12 cellular contexts compared by ENCODE assay signal in the genomic region with DNA sequence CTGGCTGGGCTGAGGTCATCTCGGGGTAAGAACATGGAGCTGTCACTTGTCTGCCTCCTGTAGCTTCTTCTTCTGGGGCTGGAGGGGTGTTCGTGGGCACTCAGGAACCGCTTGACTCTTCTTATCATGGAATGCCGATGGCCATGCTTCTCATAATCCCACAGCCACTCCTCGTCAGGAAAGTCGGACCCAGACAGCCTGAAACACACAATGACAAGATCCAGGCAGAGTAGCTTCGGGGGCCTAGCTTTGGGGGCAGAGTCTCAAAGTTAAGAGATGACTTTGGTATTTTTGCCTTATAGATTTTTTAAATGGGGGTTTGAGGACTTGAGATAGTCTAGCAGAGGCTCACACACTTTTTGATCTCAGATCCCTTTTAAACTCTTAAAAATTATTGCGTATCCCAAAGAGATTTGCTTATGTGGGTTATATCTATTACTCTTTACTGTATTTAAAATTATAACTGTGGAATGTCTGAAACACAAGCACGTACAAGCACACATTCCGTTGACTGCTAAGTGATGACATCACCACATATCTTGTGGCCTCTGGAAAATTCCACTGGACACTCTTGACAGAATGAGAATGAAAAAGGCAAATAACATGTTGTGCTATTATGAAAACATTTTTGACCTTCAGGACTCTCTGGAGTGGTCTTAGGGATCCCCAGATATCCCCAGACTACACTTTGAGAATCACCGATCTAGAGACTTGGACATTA. TPM values are rescaled to one million over a fixed set of nuclear protein-coding genes. Genes with fewer than 3 reads are reported as not detected.
DNase-seq lines count a peak whose midpoint lies in the region; ATAC-seq and TF ChIP-seq lines count a peak whose summit lies in the region.
"Had no signal": no experiment of that assay in that cellular context is flagged by ENCODE, and none has a peak within 500 bp of the region (broad histone marks: within the 10 kb centered on the region; RNA-seq: fewer than 3 reads in every experiment).

No MANE protein-coding gene starts in this region.

- H3K9me3 ChIP-seq in RWPE2 (ENCODE audit: severe bottlenecking) (no peaks in the 10 kb centered on the region), osteoblast (ENCODE audit: low read depth, low read length) (no peaks in the 10 kb centered on the region)
- H3K9me3 ChIP-seq: prostate gland had no signal

- peaks cover 26% of the 10 kb centered on the region for H3K4me1 ChIP-seq in RWPE2 (ENCODE audit: insufficient read depth, poor library complexity, severe bottlenecking)
- peaks cover 31% of the 10 kb centered on the region for H3K4me1 ChIP-seq in osteoblast (ENCODE audit: insufficient read depth, low read length)
- H3K4me1 ChIP-seq: prostate gland had no signal

- H3K27ac ChIP-seq in RWPE2 (ENCODE audit: poor library complexity, severe bottlenecking) (peak overlapping the region; percentile 80), osteoblast (ENCODE audit: low read depth, low read length) (peak overlapping the region; percentile 94)
- H3K27ac ChIP-seq: prostate gland had no signal

- no peak overlapping the region for H3K4me3 ChIP-seq in RWPE2 (ENCODE audit: severe bottlenecking)
- no peak overlapping the region for H3K4me3 ChIP-seq in fibroblast of mammary gland (ENCODE audit: control insufficient read depth, low read depth, low read length)
- H3K4me3 ChIP-seq in osteoblast (ENCODE audit: insufficient read depth, low read length): no peak overlapping the region
- H3K4me3 ChIP-seq: prostate gland had no signal

- H3K27me3 ChIP-seq in RWPE2 (ENCODE audit: insufficient read depth, poor library complexity, severe bottlenecking): no peaks in the 10 kb centered on the region
- H3K27me3 ChIP-seq in osteoblast (ENCODE audit: insufficient read depth, low read length): no peaks in the 10 kb centered on the region

- DNase-seq in Caki2 (ENCODE audit: low read depth) (peak; percentile 53), RWPE2 (ENCODE audit: low spot score) (no peak), fibroblast of mammary gland (ENCODE audit: low read depth) (peak; percentile 69), osteoblast (ENCODE audit: insufficient read length, low spot score, missing footprints) (peak; percentile 66), NAMALWA (ENCODE audit: low spot score) (no peak), GM13976 (ENCODE audit: low spot score) (no peak)
- no peak for DNase-seq in central memory CD4-positive, alpha-beta T cell
- no peak for DNase-seq in activated CD4-positive, alpha-beta T cell treated with anti-CD3 and anti-CD28 coated beads, Interleukin-2, amount 50 U/mL, for 48 hours
- DNase-seq: cortex of kidney, DMS153, NCI-H2227 treated with DMSO at 0.1 percent for 48 hours had no signal

- in situ Hi-C loops in Caki2 (cut with HindIII; ENCODE audit: low pct_unique_long_range_greater_than_20kb, low sequenced_read_pairs): no loop called here
- in situ Hi-C loops in GM13976 (cut with MboI; ENCODE audit: low sequenced_read_pairs, unreplicated experiment): no loop called here

- H3K4me2 ChIP-seq in osteoblast (ENCODE audit: insufficient read depth, low read length): peak overlapping the region; percentile 33

- peak; percentile 88 for ATAC-seq in RWPE2 (ENCODE audit: low read depth)

- TF ChIP-seq CTCF in RWPE2 (IDR thresholded peaks at IDR 0.05; ENCODE audit: poor library complexity, severe bottlenecking) (no peak), fibroblast of mammary gland (conservative IDR thresholded peaks at IDR 0.05; ENCODE audit: control insufficient read depth, insufficient read depth, low read depth, low read length) (no peak), osteoblast (IDR thresholded peaks at IDR 0.05; ENCODE audit: extremely low read depth, low read depth, low read length) (no peak), GM13976 (IDR thresholded peaks at IDR 0.05; ENCODE audit: borderline replicate concordance, control extremely low read depth, extremely low read depth, insufficient read depth, missing control alignments) (no peak)

- no peaks in the 10 kb centered on the region for H4K20me1 ChIP-seq in osteoblast (ENCODE audit: insufficient read depth, low read length)

- H3K36me3 ChIP-seq in RWPE2 (ENCODE audit: low read depth) (no peaks in the 10 kb centered on the region), osteoblast (ENCODE audit: insufficient read depth, low read length) (no peaks in the 10 kb centered on the region)
- H3K36me3 ChIP-seq: prostate gland had no signal

- H3K79me2 ChIP-seq in osteoblast (ENCODE audit: insufficient read depth, low read length): no peaks in the 10 kb centered on the region

- peak overlapping the region; percentile 35 for H2AFZ ChIP-seq in osteoblast (ENCODE audit: low read length)

RNA-seq across cellular contexts. Expression of a gene that starts 43.3 kb away (rescaled TPM):
- 0.12 and 0.54 TPM in 2 replicates for total RNA-seq in Caki2 (2014; rRNA removed; shearing (Covaris generic); ENCODE audit: low replicate concordance)
- under 0.01 TPM in 1 of 2 replicates, not detected in the other for total RNA-seq in osteoblast

RNA-seq across cellular contexts. Expression of a gene that starts 45.1 kb away (rescaled TPM):
- total RNA-seq in Caki2 (2014; rRNA removed; shearing (Covaris generic); ENCODE audit: low replicate concordance): not detected in 2 replicates
- total RNA-seq in osteoblast: not detected in 2 replicates
- total RNA-seq: prostate gland had no signal

Comparison
In these comparisons a context has a peak if more than half of its experiments do, and no peak if none do; other contexts are left out.
1. DNase-seq: peak in Caki2 (single experiment), fibroblast of mammary gland (single experiment) and osteoblast (single experiment); none in RWPE2 (single experiment), NAMALWA (single experiment), GM13976 (single experiment), central memory CD4-positive, alpha-beta T cell (single experiment) and activated CD4-positive, alpha-beta T cell treated with anti-CD3 and anti-CD28 coated beads, Interleukin-2, amount 50 U/mL, for 48 hours (0 of 2).